In genomic region chr16:87855852-87856715, GRCh38 we compare ENCODE assay signal across 1 cellular context.
TF ChIP-seq lines count a peak whose summit lies in the region.

No MANE protein-coding gene starts in this region.

TF ChIP-seq in HepG2, 621 proteins besides CTCF, POLR2A, EP300 and RAD21 (continued from another document and continues in another):
- TF ChIP-seq ARID4A (CRISPR knock-in tag; IDR thresholded peaks at IDR 0.05; ENCODE audit: borderline replicate concordance) (peak; percentile 80), MLX (CRISPR knock-in tag; IDR thresholded peaks at IDR 0.05) (no peak; the same call in 1 of the 2 replicates), TBX3 (IDR thresholded peaks at IDR 0.05; ENCODE audit: borderline replicate concordance) (no peak), THAP8 (CRISPR knock-in tag; IDR thresholded peaks at IDR 0.05; ENCODE audit: borderline replicate concordance) (no peak), TEAD3 (CRISPR knock-in tag; optimal IDR thresholded peaks at IDR 0.05; ENCODE audit: borderline replicate concordance) (peak; percentile 80), CHCHD3 (CRISPR knock-in tag; IDR thresholded peaks at IDR 0.05) (0 out of 2 replicates have a peak, but pooled peaks have one; percentile 67), ZBTB7A (CRISPR knock-in tag; IDR thresholded peaks at IDR 0.05) (no peak; the same call in 1 of the 2 replicates), MYC (CRISPR knock-in tag; IDR thresholded peaks at IDR 0.05; ENCODE audit: borderline replicate concordance) (peak; percentile 62; the same call in 1 of the 2 replicates), ZSCAN29 (CRISPR knock-in tag; conservative IDR thresholded peaks at IDR 0.05) (peak; percentile 35; the same call in 1 of the 2 replicates), ARID3A (IDR thresholded peaks at IDR 0.05; ENCODE audit: low read depth, low read length) (0 out of 2 replicates have a peak, but pooled peaks have one; percentile 33), KMT2A (CRISPR knock-in tag; IDR thresholded peaks at IDR 0.05) (0 out of 2 replicates have a peak, but pooled peaks have one; percentile 20), RFXANK (CRISPR knock-in tag; IDR thresholded peaks at IDR 0.05) (no peak), FOSL1 (CRISPR knock-in tag; IDR thresholded peaks at IDR 0.05; ENCODE audit: borderline replicate concordance) (no peak), ZNF773 (CRISPR knock-in tag; IDR thresholded peaks at IDR 0.05; ENCODE audit: borderline replicate concordance) (no peak), TFDP1 (CRISPR knock-in tag; IDR thresholded peaks at IDR 0.05; ENCODE audit: borderline replicate concordance) (no peak; the same call in 1 of the 2 replicates), ZNF101 (CRISPR knock-in tag; IDR thresholded peaks at IDR 0.05; ENCODE audit: borderline replicate concordance, low read depth) (no peak), SIN3B (IDR thresholded peaks at IDR 0.05; ENCODE audit: low read length) (no peak), GTF2F1 (IDR thresholded peaks at IDR 0.05; ENCODE audit: low read length) (no peak), STAT6 (CRISPR knock-in tag; IDR thresholded peaks at IDR 0.05; ENCODE audit: borderline replicate concordance) (no peak), SMYD3 (CRISPR knock-in tag; IDR thresholded peaks at IDR 0.05) (no peak), SAP130 (CRISPR knock-in tag; IDR thresholded peaks at IDR 0.05; ENCODE audit: low read depth) (peak; percentile 93), ZNF530 (CRISPR knock-in tag; IDR thresholded peaks at IDR 0.05; ENCODE audit: low read depth) (no peak), ZNF333 (CRISPR knock-in tag; IDR thresholded peaks at IDR 0.05; ENCODE audit: borderline replicate concordance) (0 out of 2 replicates have a peak, but pooled peaks have one; percentile 28), ZNF780A (CRISPR knock-in tag; IDR thresholded peaks at IDR 0.05) (no peak), MTA1 (CRISPR knock-in tag; IDR thresholded peaks at IDR 0.05; ENCODE audit: borderline replicate concordance) (peak; percentile 21; the same call in 1 of the 2 replicates), ZIK1 (CRISPR knock-in tag; IDR thresholded peaks at IDR 0.05; ENCODE audit: borderline replicate concordance, low read depth) (peak; percentile 47; the same call in 1 of the 2 replicates), GZF1 (CRISPR knock-in tag; IDR thresholded peaks at IDR 0.05) (peak; percentile 57; the same call in 1 of the 2 replicates), ZMYM3 (CRISPR knock-in tag; IDR thresholded peaks at IDR 0.05) (peak; percentile 39; the same call in 1 of the 2 replicates), BATF2 (CRISPR knock-in tag; IDR thresholded peaks at IDR 0.05) (no peak), CSRNP2 (CRISPR knock-in tag; conservative IDR thresholded peaks at IDR 0.05; ENCODE audit: low read depth) (no peak), U2AF1 (optimal IDR thresholded peaks at IDR 0.05; ENCODE audit: low read depth, low read length) (peak; percentile 69), E2F1 (CRISPR knock-in tag; IDR thresholded peaks at IDR 0.05) (no peak), ZNF430 (CRISPR knock-in tag; IDR thresholded peaks at IDR 0.05) (0 out of 2 replicates have a peak, but pooled peaks have one; percentile 48), ZNF792 (CRISPR knock-in tag; IDR thresholded peaks at IDR 0.05) (no peak), SSRP1 (CRISPR knock-in tag; IDR thresholded peaks at IDR 0.05) (0 out of 2 replicates have a peak, but pooled peaks have one; percentile 10), MEF2D (CRISPR knock-in tag; IDR thresholded peaks at IDR 0.05) (peak; percentile 62), ZFX (CRISPR knock-in tag; IDR thresholded peaks at IDR 0.05; ENCODE audit: low read depth) (peak; percentile 75), ZBTB14 (CRISPR knock-in tag; IDR thresholded peaks at IDR 0.05) (no peak), BCLAF1 (IDR thresholded peaks at IDR 0.05) (no peak), PHF21A (CRISPR knock-in tag; IDR thresholded peaks at IDR 0.05) (peak; percentile 53), SIX4 (CRISPR knock-in tag; IDR thresholded peaks at IDR 0.05) (no peak), ZNF296 (CRISPR knock-in tag; conservative IDR thresholded peaks at IDR 0.05) (0 out of 2 replicates have a peak, but pooled peaks have one; percentile 60), IKZF4 (CRISPR knock-in tag; IDR thresholded peaks at IDR 0.05; ENCODE audit: borderline replicate concordance, low read depth, not compliant biosample characterization) (no peak)
